Comparison of ENCODE assay signal across 13 cellular contexts in genomic region chr1:199084293-199084692, GRCh38.
DNase-seq lines count a peak whose midpoint lies in the region; ATAC-seq and TF ChIP-seq lines count a peak whose summit lies in the region.
"Had no signal": no experiment of that assay in that cellular context is flagged by ENCODE, and none has a peak within 500 bp of the region (broad histone marks: within the 10 kb centered on the region; RNA-seq: fewer than 3 reads in every experiment).

No MANE protein-coding gene starts in this region.

- DNase-seq in cardiac muscle cell (ENCODE audit: low read depth in 1 of 2, low spot score in 1 of 2) (peak; percentile 1 to 29), Right ventricle myocardium superior (no peak), PC-9 (no peak), fibroblast of mammary gland (ENCODE audit: low read depth) (peak; percentile 7), type B pancreatic cell (ENCODE audit: extremely low spot score, unreplicated experiment) (no peak), T-cell (no peak)
- DNase-seq: ACHN, aorta, NCI-H2029 treated with DMSO at 0.1 percent for 48 hours, PC-3, sigmoid colon had no signal

- no peak for TF ChIP-seq CTCF in cardiac muscle cell (IDR thresholded peaks at IDR 0.05; ENCODE audit: low read depth, low read length)
- TF ChIP-seq CTCF in PC-9 (conservative IDR thresholded peaks at IDR 0.05) = no peak
- TF ChIP-seq CTCF in fibroblast of mammary gland (conservative IDR thresholded peaks at IDR 0.05; ENCODE audit: control insufficient read depth, insufficient read depth, low read depth, low read length) = no peak
- no peak for TF ChIP-seq CTCF in type B pancreatic cell (conservative IDR thresholded peaks at IDR 0.05)

- no peaks in the 10 kb centered on the region; the same call in 1 of the 2 replicates for H3K9me2 ChIP-seq in PC-9 (ENCODE audit: insufficient read depth)

- H3K4me3 ChIP-seq in cardiac muscle cell (no peak overlapping the region), PC-9 (no peak overlapping the region), fibroblast of mammary gland (ENCODE audit: control insufficient read depth, low read depth, low read length) (no peak overlapping the region)
- H3K4me3 ChIP-seq: sigmoid colon had no signal

- H3K9me3 Mint-ChIP-seq in type B pancreatic cell (no peaks in the 10 kb centered on the region), T-cell (no peaks in the 10 kb centered on the region)

- no peak overlapping the region for H3K4me2 ChIP-seq in PC-9

- intact Hi-C loops in Right ventricle myocardium superior (cut with DNase I) = no loop called here
- intact Hi-C loops in PC-9 (cut with micrococcal nuclease; ENCODE audit: unreplicated experiment) = no loop called here

- no peaks in the 10 kb centered on the region for H3K27me3 Mint-ChIP-seq in type B pancreatic cell
- no peaks in the 10 kb centered on the region for H3K27me3 Mint-ChIP-seq in T-cell

- H4K20me1 ChIP-seq in PC-9 (ENCODE audit: insufficient read depth) = no peaks in the 10 kb centered on the region

- H3K36me3 Mint-ChIP-seq in type B pancreatic cell = no peaks in the 10 kb centered on the region
- H3K36me3 Mint-ChIP-seq in T-cell = no peaks in the 10 kb centered on the region

- no peaks in the 10 kb centered on the region for H3K79me2 ChIP-seq in PC-9 (ENCODE audit: low read depth)

- no TSS peak for BruUV-seq in PC-9 (replicated peaks; lab: Mats Ljungman, UMichigan)

- CTCF ChIA-PET in PC-9 (lab: Charles Lee) (no interaction called here), T-cell (lab: Charles Lee) (no interaction called here)

- ATAC-seq in Right ventricle myocardium superior (ENCODE audit: poor library complexity) (no peak), HG03354 (IDR thresholded peaks at IDR 0.05; ENCODE audit: poor library complexity, severe bottlenecking, unreplicated experiment) (no peak), HG03469 (IDR thresholded peaks at IDR 0.05; ENCODE audit: unreplicated experiment) (no peak), T-cell (replicated peaks in 1 of 4) (no peak)
- ATAC-seq: PC-3 had no signal

- H3K27ac ChIP-seq in cardiac muscle cell = no peak overlapping the region
- no peak overlapping the region for H3K27ac ChIP-seq in PC-9
- H3K27ac ChIP-seq: sigmoid colon had no signal

- no peaks in the 10 kb centered on the region for H3K27me3 ChIP-seq in cardiac muscle cell
- no peaks in the 10 kb centered on the region for H3K27me3 ChIP-seq in PC-9 (ENCODE audit: insufficient read depth, low read depth)
- H3K27me3 ChIP-seq: sigmoid colon had no signal

- H3K4me1 Mint-ChIP-seq in type B pancreatic cell (ENCODE audit: unreplicated experiment) = peaks cover 15% of the 10 kb centered on the region
- peaks cover 7 to 17% (median 13%) of the 10 kb centered on the region in 3 donors for H3K4me1 Mint-ChIP-seq in T-cell

- H3K27ac Mint-ChIP-seq in type B pancreatic cell (no peak overlapping the region), T-cell (no peak overlapping the region)

- H3K9me3 ChIP-seq in cardiac muscle cell (ENCODE audit: low read depth) (no peaks in the 10 kb centered on the region), PC-9 (ENCODE audit: insufficient read depth, low read depth) (no peaks in the 10 kb centered on the region)
- H3K9me3 ChIP-seq: sigmoid colon had no signal

- H3K4me1 ChIP-seq in cardiac muscle cell (ENCODE audit: low read depth) (no peaks in the 10 kb centered on the region), PC-9 (replicated peaks; ENCODE audit: insufficient read depth) (no peaks in the 10 kb centered on the region)
- H3K4me1 ChIP-seq: sigmoid colon had no signal

- H3K4me3 Mint-ChIP-seq in type B pancreatic cell (peak overlapping the region; percentile 10), T-cell (no peak overlapping the region)

- POLR2A ChIA-PET in PC-9 (lab: Charles Lee; ENCODE audit: unreplicated experiment) (no interaction called here), T-cell (lab: Charles Lee) (no interaction called here)

- peak overlapping the region; percentile 62 for H2AFZ ChIP-seq in PC-9

- H3K36me3 ChIP-seq in cardiac muscle cell (no peaks in the 10 kb centered on the region), PC-9 (ENCODE audit: low read depth) (no peaks in the 10 kb centered on the region)
- H3K36me3 ChIP-seq: sigmoid colon had no signal

- no peaks in the 10 kb centered on the region for H3F3A ChIP-seq in PC-9 (ENCODE audit: insufficient read depth, low read depth)

Comparison
In these comparisons a context has a peak if more than half of its experiments do, and no peak if none do; other contexts are left out.
1. DNase-seq: peak in cardiac muscle cell (2 of 2) and fibroblast of mammary gland (single experiment); none in Right ventricle myocardium superior (single experiment), PC-9 (0 of 2), type B pancreatic cell (single experiment) and T-cell (0 of 34).